ENCODE assay signal across 1 cellular context in the genomic region with DNA sequence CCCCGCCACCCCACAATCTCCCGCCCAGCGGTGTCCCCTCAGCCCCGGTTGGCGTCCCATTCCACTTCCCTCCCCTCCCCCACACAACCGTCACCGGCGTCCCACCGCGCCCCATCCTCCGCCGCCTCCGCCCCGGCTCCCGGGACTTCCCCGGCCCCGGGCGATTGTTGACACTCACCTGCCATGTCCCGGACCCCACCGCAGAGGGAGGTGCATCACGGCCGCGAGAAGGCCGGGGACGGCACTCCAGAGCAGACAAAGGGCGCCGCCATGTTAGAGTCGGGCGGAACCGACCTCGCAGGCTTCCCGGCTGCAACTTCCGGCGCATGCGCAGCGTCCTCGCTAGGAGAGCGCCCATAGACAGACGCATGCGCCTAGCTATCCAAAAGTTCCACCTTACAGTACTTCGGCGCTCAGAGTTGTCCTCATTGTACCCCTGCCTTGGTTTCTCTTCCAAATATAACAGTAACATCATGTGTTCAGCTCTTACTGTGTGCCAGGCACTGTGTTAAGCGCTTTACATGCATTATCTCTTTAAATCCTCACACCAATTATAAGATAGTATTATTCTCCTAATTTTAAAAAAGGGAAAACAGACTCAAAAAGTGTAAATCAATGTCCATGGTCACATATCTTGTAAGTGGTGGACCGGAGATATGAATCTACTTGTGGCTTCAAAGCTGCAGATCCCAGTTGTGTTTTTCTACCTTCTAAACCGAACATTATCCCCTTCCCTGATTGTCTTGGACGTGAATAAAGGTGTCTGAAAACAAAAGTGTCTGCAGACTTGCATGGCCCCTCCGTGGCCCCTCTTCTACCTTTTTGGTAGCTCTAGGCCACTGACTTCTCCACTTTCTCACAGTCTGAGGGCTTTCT.
TF ChIP-seq lines count a peak whose summit lies in the region.

A gene (minus strand): TSS at position 297 of the 876 bp plus-strand sequence. CDS start 27,606 bp downstream, outside the sequence.

TF ChIP-seq in K562, 482 proteins besides CTCF, POLR2A, EP300 and RAD21 (continued from another document and continues in another):
- TF ChIP-seq, protein P1, sequence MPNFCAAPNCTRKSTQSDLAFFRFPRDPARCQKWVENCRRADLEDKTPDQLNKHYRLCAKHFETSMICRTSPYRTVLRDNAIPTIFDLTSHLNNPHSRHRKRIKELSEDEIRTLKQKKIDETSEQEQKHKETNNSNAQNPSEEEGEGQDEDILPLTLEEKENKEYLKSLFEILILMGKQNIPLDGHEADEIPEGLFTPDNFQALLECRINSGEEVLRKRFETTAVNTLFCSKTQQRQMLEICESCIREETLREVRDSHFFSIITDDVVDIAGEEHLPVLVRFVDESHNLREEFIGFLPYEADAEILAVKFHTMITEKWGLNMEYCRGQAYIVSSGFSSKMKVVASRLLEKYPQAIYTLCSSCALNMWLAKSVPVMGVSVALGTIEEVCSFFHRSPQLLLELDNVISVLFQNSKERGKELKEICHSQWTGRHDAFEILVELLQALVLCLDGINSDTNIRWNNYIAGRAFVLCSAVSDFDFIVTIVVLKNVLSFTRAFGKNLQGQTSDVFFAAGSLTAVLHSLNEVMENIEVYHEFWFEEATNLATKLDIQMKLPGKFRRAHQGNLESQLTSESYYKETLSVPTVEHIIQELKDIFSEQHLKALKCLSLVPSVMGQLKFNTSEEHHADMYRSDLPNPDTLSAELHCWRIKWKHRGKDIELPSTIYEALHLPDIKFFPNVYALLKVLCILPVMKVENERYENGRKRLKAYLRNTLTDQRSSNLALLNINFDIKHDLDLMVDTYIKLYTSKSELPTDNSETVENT (CRISPR knock-in tag; IDR thresholded peaks at IDR 0.05): peak; percentile 66; the same call in 1 of the 2 replicates
- TF ChIP-seq KAT2B (IDR thresholded peaks at IDR 0.05; ENCODE audit: low read depth, low read length) (no peak), HCFC1 (IDR thresholded peaks at IDR 0.05; ENCODE audit: low read depth, low read length) (peak; percentile 95), FOXP1 (CRISPR knock-in tag; IDR thresholded peaks at IDR 0.05) (no peak), BMI1 (IDR thresholded peaks at IDR 0.05; ENCODE audit: low read length) (no peak), CXXC5 (CRISPR knock-in tag; IDR thresholded peaks at IDR 0.05) (peak; percentile 97), ZNF766 (CRISPR knock-in tag; conservative IDR thresholded peaks at IDR 0.05) (peak; percentile 58), TRIM28 (IDR thresholded peaks at IDR 0.05) (peak; percentile 70; the same call in 1 of the 2 replicates), MYC (IDR thresholded peaks at IDR 0.05; ENCODE audit: low read depth, low read length) (peak; percentile 36; the same call in 1 of the 2 replicates), MYC (CRISPR knock-in tag; IDR thresholded peaks at IDR 0.05; ENCODE audit: borderline replicate concordance, low read depth) (peak; percentile 74; the same call in 1 of the 2 replicates), CBX1 (IDR thresholded peaks at IDR 0.05; ENCODE audit: low read depth) (peak; percentile 11; the same call in 1 of the 2 replicates), ZNF75A (CRISPR knock-in tag; IDR thresholded peaks at IDR 0.05) (0 out of 2 replicates have a peak, but pooled peaks have one; percentile 8), ELF1 (tag; IDR thresholded peaks at IDR 0.05) (peak; percentile 100), NFRKB (IDR thresholded peaks at IDR 0.05; ENCODE audit: low read depth) (peak; percentile 95), FOXJ2 (tag; IDR thresholded peaks at IDR 0.05) (peak; percentile 67; the same call in 1 of the 2 replicates), ZNF583 (CRISPR knock-in tag; IDR thresholded peaks at IDR 0.05) (peak; percentile 60; the same call in 1 of the 2 replicates), HDAC1 (IDR thresholded peaks at IDR 0.05) (peak; percentile 74 to 99; a peak in 3 of 4 replicates), ELF4 (CRISPR knock-in tag; IDR thresholded peaks at IDR 0.05) (peak; percentile 82), GATAD2A (IDR thresholded peaks at IDR 0.05) (peak; percentile 66; the same call in 1 of the 2 replicates), ZNF134 (CRISPR knock-in tag; conservative IDR thresholded peaks at IDR 0.05) (no peak), ZBTB17 (CRISPR knock-in tag; IDR thresholded peaks at IDR 0.05) (0 out of 2 replicates have a peak, but pooled peaks have one; percentile 62), ZKSCAN1 (IDR thresholded peaks at IDR 0.05; ENCODE audit: low read depth, low read length) (peak; percentile 48), ATF7 (IDR thresholded peaks at IDR 0.05) (peak; percentile 75), RBM22 (IDR thresholded peaks at IDR 0.05; ENCODE audit: low read depth, low read length, poor library complexity, severe bottlenecking) (no peak), TEAD4 (IDR thresholded peaks at IDR 0.05; ENCODE audit: low read length) (0 out of 2 replicates have a peak, but pooled peaks have one; percentile 11), TEAD4 (CRISPR knock-in tag; IDR thresholded peaks at IDR 0.05; ENCODE audit: borderline replicate concordance) (no peak), HDAC2 (IDR thresholded peaks at IDR 0.05) (peak; percentile 61; the same call in 1 of the 2 replicates), NR2C1 (IDR thresholded peaks at IDR 0.05) (peak; percentile 96), NR2C1 (tag; IDR thresholded peaks at IDR 0.05) (peak; percentile 97), ZNF274 (IDR thresholded peaks at IDR 0.05; ENCODE audit: borderline replicate concordance, low read depth, low read length) (no peak), FOXA3 (CRISPR knock-in tag; conservative IDR thresholded peaks at IDR 0.05 in 1 of 2, IDR thresholded peaks at IDR 0.05 in 1 of 2) (no peak), THRAP3 (IDR thresholded peaks at IDR 0.05; ENCODE audit: borderline replicate concordance) (0 out of 2 replicates have a peak, but pooled peaks have one; percentile 35)
- TF ChIP-seq, protein P2, sequence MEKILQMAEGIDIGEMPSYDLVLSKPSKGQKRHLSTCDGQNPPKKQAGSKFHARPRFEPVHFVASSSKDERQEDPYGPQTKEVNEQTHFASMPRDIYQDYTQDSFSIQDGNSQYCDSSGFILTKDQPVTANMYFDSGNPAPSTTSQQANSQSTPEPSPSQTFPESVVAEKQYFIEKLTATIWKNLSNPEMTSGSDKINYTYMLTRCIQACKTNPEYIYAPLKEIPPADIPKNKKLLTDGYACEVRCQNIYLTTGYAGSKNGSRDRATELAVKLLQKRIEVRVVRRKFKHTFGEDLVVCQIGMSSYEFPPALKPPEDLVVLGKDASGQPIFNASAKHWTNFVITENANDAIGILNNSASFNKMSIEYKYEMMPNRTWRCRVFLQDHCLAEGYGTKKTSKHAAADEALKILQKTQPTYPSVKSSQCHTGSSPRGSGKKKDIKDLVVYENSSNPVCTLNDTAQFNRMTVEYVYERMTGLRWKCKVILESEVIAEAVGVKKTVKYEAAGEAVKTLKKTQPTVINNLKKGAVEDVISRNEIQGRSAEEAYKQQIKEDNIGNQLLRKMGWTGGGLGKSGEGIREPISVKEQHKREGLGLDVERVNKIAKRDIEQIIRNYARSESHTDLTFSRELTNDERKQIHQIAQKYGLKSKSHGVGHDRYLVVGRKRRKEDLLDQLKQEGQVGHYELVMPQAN (IDR thresholded peaks at IDR 0.05; ENCODE audit: borderline replicate concordance): peak; percentile 96
- TF ChIP-seq, protein P3, sequence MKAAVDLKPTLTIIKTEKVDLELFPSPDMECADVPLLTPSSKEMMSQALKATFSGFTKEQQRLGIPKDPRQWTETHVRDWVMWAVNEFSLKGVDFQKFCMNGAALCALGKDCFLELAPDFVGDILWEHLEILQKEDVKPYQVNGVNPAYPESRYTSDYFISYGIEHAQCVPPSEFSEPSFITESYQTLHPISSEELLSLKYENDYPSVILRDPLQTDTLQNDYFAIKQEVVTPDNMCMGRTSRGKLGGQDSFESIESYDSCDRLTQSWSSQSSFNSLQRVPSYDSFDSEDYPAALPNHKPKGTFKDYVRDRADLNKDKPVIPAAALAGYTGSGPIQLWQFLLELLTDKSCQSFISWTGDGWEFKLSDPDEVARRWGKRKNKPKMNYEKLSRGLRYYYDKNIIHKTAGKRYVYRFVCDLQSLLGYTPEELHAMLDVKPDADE (conservative IDR thresholded peaks at IDR 0.05; ENCODE audit: control insufficient read depth, low read depth, low read length): peak; percentile 75
- TF ChIP-seq, protein P4, sequence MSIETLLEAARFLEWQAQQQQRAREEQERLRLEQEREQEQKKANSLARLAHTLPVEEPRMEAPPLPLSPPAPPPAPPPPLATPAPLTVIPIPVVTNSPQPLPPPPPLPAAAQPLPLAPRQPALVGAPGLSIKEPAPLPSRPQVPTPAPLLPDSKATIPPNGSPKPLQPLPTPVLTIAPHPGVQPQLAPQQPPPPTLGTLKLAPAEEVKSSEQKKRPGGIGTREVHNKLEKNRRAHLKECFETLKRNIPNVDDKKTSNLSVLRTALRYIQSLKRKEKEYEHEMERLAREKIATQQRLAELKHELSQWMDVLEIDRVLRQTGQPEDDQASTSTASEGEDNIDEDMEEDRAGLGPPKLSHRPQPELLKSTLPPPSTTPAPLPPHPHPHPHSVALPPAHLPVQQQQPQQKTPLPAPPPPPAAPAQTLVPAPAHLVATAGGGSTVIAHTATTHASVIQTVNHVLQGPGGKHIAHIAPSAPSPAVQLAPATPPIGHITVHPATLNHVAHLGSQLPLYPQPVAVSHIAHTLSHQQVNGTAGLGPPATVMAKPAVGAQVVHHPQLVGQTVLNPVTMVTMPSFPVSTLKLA (conservative IDR thresholded peaks at IDR 0.05): peak; percentile 80 to 92
- TF ChIP-seq, protein P5, sequence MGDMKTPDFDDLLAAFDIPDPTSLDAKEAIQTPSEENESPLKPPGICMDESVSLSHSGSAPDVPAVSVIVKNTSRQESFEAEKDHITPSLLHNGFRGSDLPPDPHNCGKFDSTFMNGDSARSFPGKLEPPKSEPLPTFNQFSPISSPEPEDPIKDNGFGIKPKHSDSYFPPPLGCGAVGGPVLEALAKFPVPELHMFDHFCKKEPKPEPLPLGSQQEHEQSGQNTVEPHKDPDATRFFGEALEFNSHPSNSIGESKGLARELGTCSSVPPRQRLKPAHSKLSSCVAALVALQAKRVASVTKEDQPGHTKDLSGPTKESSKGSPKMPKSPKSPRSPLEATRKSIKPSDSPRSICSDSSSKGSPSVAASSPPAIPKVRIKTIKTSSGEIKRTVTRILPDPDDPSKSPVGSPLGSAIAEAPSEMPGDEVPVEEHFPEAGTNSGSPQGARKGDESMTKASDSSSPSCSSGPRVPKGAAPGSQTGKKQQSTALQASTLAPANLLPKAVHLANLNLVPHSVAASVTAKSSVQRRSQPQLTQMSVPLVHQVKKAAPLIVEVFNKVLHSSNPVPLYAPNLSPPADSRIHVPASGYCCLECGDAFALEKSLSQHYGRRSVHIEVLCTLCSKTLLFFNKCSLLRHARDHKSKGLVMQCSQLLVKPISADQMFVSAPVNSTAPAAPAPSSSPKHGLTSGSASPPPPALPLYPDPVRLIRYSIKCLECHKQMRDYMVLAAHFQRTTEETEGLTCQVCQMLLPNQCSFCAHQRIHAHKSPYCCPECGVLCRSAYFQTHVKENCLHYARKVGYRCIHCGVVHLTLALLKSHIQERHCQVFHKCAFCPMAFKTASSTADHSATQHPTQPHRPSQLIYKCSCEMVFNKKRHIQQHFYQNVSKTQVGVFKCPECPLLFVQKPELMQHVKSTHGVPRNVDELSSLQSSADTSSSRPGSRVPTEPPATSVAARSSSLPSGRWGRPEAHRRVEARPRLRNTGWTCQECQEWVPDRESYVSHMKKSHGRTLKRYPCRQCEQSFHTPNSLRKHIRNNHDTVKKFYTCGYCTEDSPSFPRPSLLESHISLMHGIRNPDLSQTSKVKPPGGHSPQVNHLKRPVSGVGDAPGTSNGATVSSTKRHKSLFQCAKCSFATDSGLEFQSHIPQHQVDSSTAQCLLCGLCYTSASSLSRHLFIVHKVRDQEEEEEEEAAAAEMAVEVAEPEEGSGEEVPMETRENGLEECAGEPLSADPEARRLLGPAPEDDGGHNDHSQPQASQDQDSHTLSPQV (IDR thresholded peaks at IDR 0.05): 0 out of 2 replicates have a peak, but pooled peaks have one; percentile 48
- TF ChIP-seq, protein P6, sequence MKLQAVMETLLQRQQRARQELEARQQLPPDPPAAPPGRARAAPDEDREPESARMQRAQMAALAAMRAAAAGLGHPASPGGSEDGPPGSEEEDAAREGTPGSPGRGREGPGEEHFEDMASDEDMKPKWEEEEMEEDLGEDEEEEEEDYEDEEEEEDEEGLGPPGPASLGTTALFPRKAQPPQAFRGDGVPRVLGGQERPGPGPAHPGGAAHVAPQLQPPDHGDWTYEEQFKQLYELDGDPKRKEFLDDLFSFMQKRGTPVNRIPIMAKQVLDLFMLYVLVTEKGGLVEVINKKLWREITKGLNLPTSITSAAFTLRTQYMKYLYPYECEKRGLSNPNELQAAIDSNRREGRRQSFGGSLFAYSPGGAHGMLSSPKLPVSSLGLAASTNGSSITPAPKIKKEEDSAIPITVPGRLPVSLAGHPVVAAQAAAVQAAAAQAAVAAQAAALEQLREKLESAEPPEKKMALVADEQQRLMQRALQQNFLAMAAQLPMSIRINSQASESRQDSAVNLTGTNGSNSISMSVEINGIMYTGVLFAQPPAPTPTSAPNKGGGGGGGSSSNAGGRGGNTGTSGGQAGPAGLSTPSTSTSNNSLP (IDR thresholded peaks at IDR 0.05; ENCODE audit: borderline replicate concordance, low read depth, low read length): no peak
